1 cellular context compared by ENCODE assay signal in the genomic region with DNA sequence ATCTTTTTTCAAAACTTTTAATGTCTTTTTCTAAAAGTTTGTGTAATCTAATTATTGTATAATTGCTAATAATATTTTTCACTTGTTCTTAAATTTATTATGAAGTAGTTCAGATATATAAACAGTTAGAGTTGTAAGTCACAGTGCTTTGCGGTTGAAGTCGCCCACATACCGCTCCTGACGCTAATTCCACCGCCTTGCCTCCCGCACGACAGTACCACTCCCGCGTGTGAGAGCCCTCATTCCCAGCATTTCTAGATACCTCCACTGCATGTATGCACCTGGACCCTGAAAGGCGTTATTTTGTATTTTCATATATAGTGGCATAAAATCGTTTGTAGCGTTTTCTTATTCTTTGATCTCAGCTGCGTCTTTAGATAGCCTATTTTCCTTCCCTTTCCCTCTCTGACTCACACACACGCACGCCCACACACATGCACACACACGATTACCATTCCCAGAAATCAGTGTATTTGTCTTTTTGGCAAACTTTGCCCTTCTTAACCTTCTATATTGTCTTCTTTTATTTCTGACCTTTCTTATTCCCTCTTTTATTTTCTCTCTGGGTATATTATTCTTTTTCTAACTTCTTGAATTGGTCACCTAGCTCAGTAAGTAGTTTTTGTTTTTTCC.
TF ChIP-seq lines count a peak whose summit lies in the region.

No MANE protein-coding gene starts in this region.

TF ChIP-seq in IMR-90, 13 proteins besides CTCF, POLR2A, EP300 and RAD21:
- no peak for TF ChIP-seq CHD1 (IDR thresholded peaks at IDR 0.05; ENCODE audit: low read depth, low read length)
- no peak for TF ChIP-seq CEBPB (IDR thresholded peaks at IDR 0.05; ENCODE audit: low read depth, low read length)
- TF ChIP-seq MXI1 (IDR thresholded peaks at IDR 0.05; ENCODE audit: borderline replicate concordance, low read depth, low read length), result no peak
- TF ChIP-seq MAZ (IDR thresholded peaks at IDR 0.05; ENCODE audit: borderline replicate concordance, low read depth, low read length), result no peak
- no peak for TF ChIP-seq MAFK (IDR thresholded peaks at IDR 0.05; ENCODE audit: low read depth, low read length)
- TF ChIP-seq BHLHE40 (IDR thresholded peaks at IDR 0.05; ENCODE audit: low read depth, low read length), result no peak
- no peak for TF ChIP-seq SMC3 (IDR thresholded peaks at IDR 0.05; ENCODE audit: low read depth, low read length)
- TF ChIP-seq, protein P1, sequence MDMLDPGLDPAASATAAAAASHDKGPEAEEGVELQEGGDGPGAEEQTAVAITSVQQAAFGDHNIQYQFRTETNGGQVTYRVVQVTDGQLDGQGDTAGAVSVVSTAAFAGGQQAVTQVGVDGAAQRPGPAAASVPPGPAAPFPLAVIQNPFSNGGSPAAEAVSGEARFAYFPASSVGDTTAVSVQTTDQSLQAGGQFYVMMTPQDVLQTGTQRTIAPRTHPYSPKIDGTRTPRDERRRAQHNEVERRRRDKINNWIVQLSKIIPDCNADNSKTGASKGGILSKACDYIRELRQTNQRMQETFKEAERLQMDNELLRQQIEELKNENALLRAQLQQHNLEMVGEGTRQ (IDR thresholded peaks at IDR 0.05; ENCODE audit: low read depth, low read length), result no peak
- no peak for TF ChIP-seq RCOR1 (IDR thresholded peaks at IDR 0.05; ENCODE audit: insufficient replicate concordance, low read length)
- no peak for TF ChIP-seq ELK1 (IDR thresholded peaks at IDR 0.05; ENCODE audit: borderline replicate concordance, low read depth, low read length)
- TF ChIP-seq NFE2L2 (IDR thresholded peaks at IDR 0.05; ENCODE audit: low read depth, low read length), result no peak
- no peak for TF ChIP-seq RFX5 (IDR thresholded peaks at IDR 0.05; ENCODE audit: low read depth, low read length)
- TF ChIP-seq FOS (IDR thresholded peaks at IDR 0.05; ENCODE audit: low read depth, low read length), result no peak
